Comparison of ENCODE assay signal across 8 cellular contexts in the genomic region with DNA sequence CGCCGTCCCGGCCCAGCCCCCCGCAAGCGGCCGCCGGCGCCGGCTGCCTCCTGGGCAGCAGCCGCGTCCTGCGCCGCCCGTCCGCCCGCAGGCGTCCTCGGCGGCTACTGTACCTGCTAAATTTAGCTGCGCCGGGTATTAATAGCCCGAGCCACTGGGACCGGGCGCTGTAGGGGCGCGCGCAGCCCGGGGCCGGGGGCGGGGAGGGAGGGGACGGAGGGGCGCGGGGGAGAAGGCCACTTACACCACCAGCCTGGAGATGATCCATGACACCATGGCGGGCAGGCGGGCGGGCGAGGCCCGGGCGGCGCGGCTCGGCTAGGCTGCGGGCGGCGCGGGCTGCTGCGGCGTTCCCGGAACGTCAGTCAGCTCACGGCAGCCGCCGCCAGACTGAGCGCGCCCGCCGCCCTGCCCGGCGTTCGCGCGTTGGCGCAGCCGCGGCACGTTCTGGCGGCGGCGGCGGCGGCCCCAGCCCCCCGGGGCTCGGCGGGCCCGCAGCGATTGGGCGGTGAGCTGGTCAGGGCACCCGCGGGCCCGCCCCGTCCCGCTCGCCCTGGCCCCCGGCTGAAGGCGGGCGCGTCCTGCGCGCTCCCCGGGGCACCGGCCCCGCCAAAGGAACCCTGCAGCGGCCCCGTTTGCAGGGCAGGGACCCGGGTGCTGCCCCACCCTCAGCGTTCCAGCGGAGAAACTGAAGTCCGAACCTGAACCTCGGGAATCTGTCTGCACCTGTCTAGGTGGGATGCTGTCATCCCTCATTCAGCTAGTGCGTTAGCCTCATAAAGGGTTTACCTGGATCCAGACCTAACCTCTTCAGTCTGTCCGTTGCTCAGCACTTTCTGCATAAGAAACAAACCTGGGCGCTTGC. TPM values are rescaled to one million over a fixed set of nuclear protein-coding genes. Genes with fewer than 3 reads are reported as not detected.
DNase-seq lines count a peak whose midpoint lies in the region; ATAC-seq, FAIRE-seq and TF ChIP-seq lines count a peak whose summit lies in the region.

A gene with protein sequence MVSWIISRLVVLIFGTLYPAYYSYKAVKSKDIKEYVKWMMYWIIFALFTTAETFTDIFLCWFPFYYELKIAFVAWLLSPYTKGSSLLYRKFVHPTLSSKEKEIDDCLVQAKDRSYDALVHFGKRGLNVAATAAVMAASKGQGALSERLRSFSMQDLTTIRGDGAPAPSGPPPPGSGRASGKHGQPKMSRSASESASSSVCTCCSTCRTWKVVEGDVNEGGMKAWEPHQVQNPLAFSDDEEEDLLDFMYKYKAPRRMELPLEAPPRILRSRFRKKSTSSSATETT (minus strand): TSS at position 392 of the 865 bp plus-strand sequence. CDS start 116 bp downstream, at position 276.

- POLR2A ChIA-PET in activated CD4-positive, alpha-beta T cell treated with anti-CD3 and anti-CD28 coated beads for 36 hours (lab: Charles Lee), result interaction anchor here (0.5 to 0.9 kb wide), 3 partner anchors 103 to 1678 kb away, joined by 3 to 6 read pairs (median 4); a partner anchor contains a TSS

- in situ Hi-C loops in T47D (cut with HindIII; ENCODE audit: low pct_unique_long_range_greater_than_20kb, low sequenced_read_pairs), result no loop called here

- H3K4me3 Mint-ChIP-seq in activated CD4-positive, alpha-beta T cell treated with anti-CD3 and anti-CD28 coated beads for 36 hours, result peak within 1 kb of the TSS; percentile 72

- peak within 1 kb of the TSS; percentile 23 to 55 for H3K4me3 ChIP-seq in kidney (ENCODE audit: low read length in 2 of 2)

- H3K27ac ChIP-seq in kidney (ENCODE audit: low read depth in 2 of 2, low read length in 2 of 2), result no peak within 1 kb of the TSS

- peak; percentile 78 for ATAC-seq in activated CD4-positive, alpha-beta T cell treated with anti-CD3 and anti-CD28 coated beads for 36 hours
- ATAC-seq in GM21447 (IDR thresholded peaks at IDR 0.05; ENCODE audit: unreplicated experiment) (no peak), HG03039 (IDR thresholded peaks at IDR 0.05; ENCODE audit: unreplicated experiment) (no peak)

- H3K9ac ChIP-seq in kidney (ENCODE audit: low read length in 2 of 2), result no peak within 1 kb of the TSS

- H3K36me3 ChIP-seq in kidney (ENCODE audit: control insufficient read depth in 1 of 2, insufficient read depth in 2 of 2, low read length in 2 of 2), result no peaks in the 10 kb centered on the region

- peaks cover 57% of the 10 kb centered on the region for H3K27me3 Mint-ChIP-seq in activated CD4-positive, alpha-beta T cell treated with anti-CD3 and anti-CD28 coated beads for 36 hours

- no peaks in the 10 kb centered on the region for H3K4me1 ChIP-seq in kidney (ENCODE audit: control insufficient read depth in 1 of 2, insufficient read depth in 1 of 2, low read depth in 1 of 2, low read length in 2 of 2)

- CTCF ChIA-PET in activated CD4-positive, alpha-beta T cell treated with anti-CD3 and anti-CD28 coated beads for 36 hours (lab: Charles Lee), result interaction anchor here (0.7 to 1.1 kb wide), 2 partner anchors 36 to 116 kb away, joined by 3 read pairs; no protein-coding TSS in a partner anchor

- no peak within 1 kb of the TSS for H3K27ac Mint-ChIP-seq in activated CD4-positive, alpha-beta T cell treated with anti-CD3 and anti-CD28 coated beads for 36 hours

- H3K36me3 Mint-ChIP-seq in activated CD4-positive, alpha-beta T cell treated with anti-CD3 and anti-CD28 coated beads for 36 hours (ENCODE audit: low read depth), result peaks cover 8% of the 10 kb centered on the region

- H3K9me3 Mint-ChIP-seq in activated CD4-positive, alpha-beta T cell treated with anti-CD3 and anti-CD28 coated beads for 36 hours (ENCODE audit: low read depth), result peaks cover 11% of the 10 kb centered on the region

- FAIRE-seq in kidney (lab: Jason Lieb, UNC), result no peak

- H3K9me3 ChIP-seq in kidney (ENCODE audit: control insufficient read depth in 1 of 2, low read length in 2 of 2), result peaks cover 0 to 2% of the 10 kb centered on the region in 2 donors

- no peak for TF ChIP-seq CTCF in kidney (IDR thresholded peaks at IDR 0.05; ENCODE audit: borderline replicate concordance, extremely low read depth, insufficient read depth)

- H3K4me1 Mint-ChIP-seq in activated CD4-positive, alpha-beta T cell treated with anti-CD3 and anti-CD28 coated beads for 36 hours, result peaks cover 14% of the 10 kb centered on the region

- intact Hi-C loops in activated CD4-positive, alpha-beta T cell treated with anti-CD3 and anti-CD28 coated beads for 36 hours (cut with DNase I, micrococcal nuclease), result loop anchor here in 1 of 2 experiments (1.0 kb wide), 1 partner anchor 116 kb away; no protein-coding TSS in a partner anchor
- intact Hi-C loops in kidney (cut with DNase I), result no loop called here

- peak; percentile 55 for DNase-seq in activated CD4-positive, alpha-beta T cell treated with anti-CD3 and anti-CD28 coated beads for 36 hours
- DNase-seq in activated CD4-positive, alpha-beta T cell treated with anti-CD3 and anti-CD28 coated beads, Interleukin-2, amount 50 U/mL, for 4 hours, result no peak
- DNase-seq in NCI-H69 (lab: John Stamatoyannopoulos, UW) (peak; percentile 52), T47D (ENCODE audit: low read depth in 1 of 2, low spot score in 1 of 2) (peak; percentile 34 to 63), kidney (no peak)
- DNase-seq in stimulated activated CD4-positive, alpha-beta T cell treated with anti-CD3 and anti-CD28 coated beads, Interleukin-4, amount 100 ng/mL, for 1 hour, result peak; percentile 19

RNA-seq across cellular contexts. Expression of the gene that starts here (rescaled TPM):
- under 1 TPM; 0.19 to 0.30 TPM for total RNA-seq in activated CD4-positive, alpha-beta T cell treated with anti-CD3 and anti-CD28 coated beads for 36 hours
- 4.3 TPM for total RNA-seq in kidney
- 3.3 TPM for polyA plus RNA-seq in kidney (ENCODE audit: insufficient read depth, low read depth, low replicate concordance)

Comparison
In these comparisons a context has a peak if more than half of its experiments do, and no peak if none do; other contexts are left out.
1. Peak in DNase-seq and ATAC-seq in activated CD4-positive, alpha-beta T cell treated with anti-CD3 and anti-CD28 coated beads for 36 hours; RNA of the gene not detected or under 1 TPM.
2. DNase-seq: peak in NCI-H69 (single experiment), T47D (2 of 2) and stimulated activated CD4-positive, alpha-beta T cell treated with anti-CD3 and anti-CD28 coated beads, Interleukin-4, amount 100 ng/mL, for 1 hour (single experiment); none in activated CD4-positive, alpha-beta T cell treated with anti-CD3 and anti-CD28 coated beads, Interleukin-2, amount 50 U/mL, for 4 hours (0 of 2) and kidney (single experiment).